3 cellular contexts compared by ENCODE assay signal in genomic region chr3:27060336-27060735, GRCh38.
"Had no signal": no experiment of that assay in that cellular context is flagged by ENCODE, and none has a peak within 500 bp of the region (broad histone marks: within the 10 kb centered on the region; RNA-seq: fewer than 3 reads in every experiment).

No MANE protein-coding gene starts in this region.

- H3K4me3 ChIP-seq: GM12878 had no signal

- DNase-seq: GDM1, GF-D8 had no signal
